In the genomic region with DNA sequence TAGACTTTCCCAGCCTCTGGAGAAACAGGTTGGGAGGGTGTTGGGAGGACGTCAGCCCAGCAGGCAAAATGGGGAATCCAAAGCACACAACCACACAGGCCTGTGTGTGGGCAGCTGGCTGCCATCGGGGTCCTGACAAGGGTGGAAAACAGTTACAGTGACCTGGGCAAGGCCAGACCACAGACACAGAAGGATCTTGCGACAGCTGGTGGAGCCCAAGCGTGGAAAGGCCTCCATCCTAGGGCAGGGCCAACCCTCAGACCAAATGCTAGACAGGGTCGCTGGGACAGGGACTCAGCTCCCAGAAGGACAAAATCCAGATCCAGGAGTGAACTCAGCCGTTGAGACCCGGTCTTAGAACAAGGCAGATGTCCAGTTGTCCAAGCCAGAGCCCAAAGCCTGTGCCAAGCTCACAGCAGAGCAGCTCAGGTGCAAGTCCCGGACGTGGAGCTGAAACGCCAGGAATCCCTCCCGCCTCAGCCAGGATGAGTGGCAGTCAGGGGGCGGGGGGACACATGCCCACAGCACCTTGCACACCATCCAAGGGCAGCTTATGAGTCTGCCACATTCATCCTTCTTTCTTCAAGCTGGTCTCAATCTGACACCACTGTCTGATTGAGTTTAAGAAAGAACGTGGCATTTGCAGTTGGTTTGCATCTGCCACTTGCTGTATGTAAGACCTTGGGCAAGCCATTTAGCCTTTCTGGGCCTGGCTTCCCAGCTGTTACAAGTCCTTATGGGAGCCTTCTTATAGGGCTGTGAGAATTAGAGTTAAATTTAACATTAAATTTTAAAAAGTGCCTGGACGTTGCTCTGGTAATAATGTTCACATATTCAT, we compare ENCODE assay signal across 1 cellular context.
TF ChIP-seq lines count a peak whose summit lies in the region.

No MANE protein-coding gene starts in this region.

TF ChIP-seq in GM12878, 131 proteins besides CTCF, POLR2A, EP300 and RAD21:
- no peak for TF ChIP-seq GABPA (IDR thresholded peaks at IDR 0.05; ENCODE audit: low read depth)
